Comparison of ENCODE assay signal across 13 cellular contexts in genomic region chrX:97367149-97367548, GRCh38.
DNase-seq lines count a peak whose midpoint lies in the region; ATAC-seq and TF ChIP-seq lines count a peak whose summit lies in the region.
"Had no signal": no experiment of that assay in that cellular context is flagged by ENCODE, and none has a peak within 500 bp of the region (broad histone marks: within the 10 kb centered on the region; RNA-seq: fewer than 3 reads in every experiment).

No MANE protein-coding gene starts in this region.

- no peak for ATAC-seq in GM18519 (IDR thresholded peaks at IDR 0.05; ENCODE audit: low FRiP score, unreplicated experiment)
- ATAC-seq in activated CD8-positive, alpha-beta T cell treated with anti-CD3 and anti-CD28 coated beads for 36 hours = no peak
- ATAC-seq: activated CD8-positive, alpha-beta T cell treated with anti-CD3 and anti-CD28 coated beads, Interleukin-2, amount 10 ng/mL, durations not matched to agents 7 days and 5 days had no signal

- CTCF ChIA-PET in activated CD8-positive, alpha-beta T cell treated with anti-CD3 and anti-CD28 coated beads for 36 hours (lab: Charles Lee) = no interaction called here

- POLR2A ChIA-PET in activated CD8-positive, alpha-beta T cell treated with anti-CD3 and anti-CD28 coated beads for 36 hours (lab: Charles Lee) = no interaction called here

- H3K4me3 Mint-ChIP-seq in activated CD8-positive, alpha-beta T cell treated with anti-CD3 and anti-CD28 coated beads for 36 hours = no peak overlapping the region
- H3K4me3 Mint-ChIP-seq: activated CD8-positive, alpha-beta T cell treated with anti-CD3 and anti-CD28 coated beads, Interleukin-2, amount 10 ng/mL, durations not matched to agents 7 days and 5 days; activated naive CD8-positive, alpha-beta T cell; endodermal cell had no signal

- peak; percentile 1 for DNase-seq in COLO829 (ENCODE audit: low spot score)
- peak; percentile 7 for DNase-seq in LHCN-M2 (ENCODE audit: low read depth)
- DNase-seq in epithelial cell of esophagus (ENCODE audit: low read depth) = peak; percentile 3
- DNase-seq in renal cortical epithelial cell (ENCODE audit: low read depth) = peak; percentile 2
- no peak for DNase-seq in T-helper 2 cell
- DNase-seq in activated CD8-positive, alpha-beta T cell treated with anti-CD3 and anti-CD28 coated beads for 36 hours = no peak
- DNase-seq: activated CD8-positive, alpha-beta T cell treated with anti-CD3 and anti-CD28 coated beads, Interleukin-2, amount 10 ng/mL, durations not matched to agents 7 days and 5 days; activated T-cell treated with anti-CD3 and anti-CD28 coated beads, Interleukin-2, amount 50 U/mL, for 48 hours; endodermal cell; thyroid gland had no signal

- no peaks in the 10 kb centered on the region for H3K4me1 Mint-ChIP-seq in activated CD8-positive, alpha-beta T cell treated with anti-CD3 and anti-CD28 coated beads for 36 hours (ENCODE audit: low read depth)

- TF ChIP-seq CTCF in epithelial cell of esophagus (IDR thresholded peaks at IDR 0.05; ENCODE audit: insufficient read depth, low read depth, low read length, missing control alignments) = no peak
- no peak for TF ChIP-seq CTCF in activated CD8-positive, alpha-beta T cell treated with anti-CD3 and anti-CD28 coated beads for 36 hours (IDR thresholded peaks at IDR 0.05)

- intact Hi-C loops in activated CD8-positive, alpha-beta T cell treated with anti-CD3 and anti-CD28 coated beads for 36 hours (cut with micrococcal nuclease) = no loop called here

- H3K27ac Mint-ChIP-seq in activated CD8-positive, alpha-beta T cell treated with anti-CD3 and anti-CD28 coated beads for 36 hours = no peak overlapping the region
- H3K27ac Mint-ChIP-seq: activated CD8-positive, alpha-beta T cell treated with anti-CD3 and anti-CD28 coated beads, Interleukin-2, amount 10 ng/mL, durations not matched to agents 7 days and 5 days; activated naive CD8-positive, alpha-beta T cell; endodermal cell had no signal

- H3K4me3 ChIP-seq in epithelial cell of esophagus (ENCODE audit: low read length) = no peak overlapping the region
- H3K4me3 ChIP-seq: smooth muscle cell, thyroid gland had no signal

- no peaks in the 10 kb centered on the region for H3K27me3 Mint-ChIP-seq in activated CD8-positive, alpha-beta T cell treated with anti-CD3 and anti-CD28 coated beads for 36 hours
- H3K27me3 Mint-ChIP-seq: activated naive CD8-positive, alpha-beta T cell had no signal

- H3K36me3 Mint-ChIP-seq in activated CD8-positive, alpha-beta T cell treated with anti-CD3 and anti-CD28 coated beads for 36 hours (ENCODE audit: low read depth) = no peaks in the 10 kb centered on the region

- no peaks in the 10 kb centered on the region for H3K9me3 Mint-ChIP-seq in activated CD8-positive, alpha-beta T cell treated with anti-CD3 and anti-CD28 coated beads for 36 hours
- H3K9me3 Mint-ChIP-seq: endodermal cell had no signal

Comparison
In these comparisons a context has a peak if more than half of its experiments do, and no peak if none do; other contexts are left out.
1. DNase-seq: peak in COLO829 (single experiment), LHCN-M2 (single experiment), epithelial cell of esophagus (single experiment) and renal cortical epithelial cell (single experiment); none in T-helper 2 cell (0 of 5) and activated CD8-positive, alpha-beta T cell treated with anti-CD3 and anti-CD28 coated beads for 36 hours (single experiment).